Comparison of ENCODE assay signal across 16 cellular contexts in the genomic region with DNA sequence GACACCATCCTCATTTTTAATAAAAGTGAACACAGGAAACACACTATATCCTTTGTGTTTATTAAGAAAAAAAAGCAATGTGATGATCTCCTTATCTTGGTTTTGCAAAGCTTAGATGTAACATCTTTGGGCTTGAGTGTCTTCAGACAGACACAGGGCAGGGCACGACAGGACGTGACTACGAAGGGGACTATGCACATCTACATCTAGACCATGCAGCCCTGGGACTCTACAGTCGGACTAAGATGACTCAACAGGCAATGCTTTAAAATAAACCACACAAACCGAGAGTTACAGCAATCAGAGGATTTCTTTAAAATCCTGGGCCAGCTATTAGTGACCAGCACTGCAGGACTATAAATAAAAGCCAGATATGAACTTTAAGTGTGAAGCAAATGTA. TPM values are rescaled to one million over a fixed set of nuclear protein-coding genes. Genes with fewer than 3 reads are reported as not detected.
DNase-seq lines count a peak whose midpoint lies in the region; ATAC-seq, FAIRE-seq and TF ChIP-seq lines count a peak whose summit lies in the region.
"Had no signal": no experiment of that assay in that cellular context is flagged by ENCODE, and none has a peak within 500 bp of the region (broad histone marks: within the 10 kb centered on the region; RNA-seq: fewer than 3 reads in every experiment).

No MANE protein-coding gene starts in this region.

- H3K36me3 ChIP-seq in mammary epithelial cell (ENCODE audit: insufficient read depth, low read length): no peaks in the 10 kb centered on the region

- ATAC-seq in HG03159 (IDR thresholded peaks at IDR 0.05; ENCODE audit: unreplicated experiment) (no peak), GM18868 (IDR thresholded peaks at IDR 0.05; ENCODE audit: unreplicated experiment) (no peak)
- ATAC-seq: activated naive CD4-positive, alpha-beta T cell treated with anti-CD3 and anti-CD28 coated beads, Interleukin-2, amount 50 U/mL, for 72 hours had no signal

- BruUV-seq in mammary epithelial cell (replicated peaks; lab: Mats Ljungman, UMichigan): no TSS peak

- TF ChIP-seq CTCF in mammary epithelial cell (conservative IDR thresholded peaks at IDR 0.05 in 1 of 2, IDR thresholded peaks at IDR 0.05 in 1 of 2; ENCODE audit: extremely low read depth in 1 of 2, insufficient read depth in 1 of 2, low read depth in 1 of 2, low read length in 2 of 2) (no peak), GM10266 (IDR thresholded peaks at IDR 0.05; ENCODE audit: control insufficient read depth, insufficient read depth, low read depth, missing control alignments) (no peak)

- H3K4me1 ChIP-seq in mammary epithelial cell (ENCODE audit: insufficient read depth, low read length): peaks cover 22% of the 10 kb centered on the region

- H4K20me1 ChIP-seq in mammary epithelial cell (ENCODE audit: insufficient read depth, low read length): no peaks in the 10 kb centered on the region

- no peaks in the 10 kb centered on the region for H3K27me3 ChIP-seq in mammary epithelial cell (ENCODE audit: insufficient read depth, low read length)

- FAIRE-seq in HTR-8/SVneo (lab: Jason Lieb, UNC): no peak

- H3K9me3 ChIP-seq in mammary epithelial cell (replicated peaks; ENCODE audit: insufficient read depth, low read length): no peaks in the 10 kb centered on the region

- peak overlapping the region; percentile 28 for H3K27ac ChIP-seq in mammary epithelial cell (ENCODE audit: insufficient read depth, low read depth, low read length)

- in situ Hi-C loops in mammary epithelial cell (cut with MboI; ENCODE audit: low sequenced_read_pairs in 2 of 2): no loop called here

- intact Hi-C loops in mammary epithelial cell (cut with micrococcal nuclease): no loop called here

- H2AFZ ChIP-seq in mammary epithelial cell (ENCODE audit: low read depth, low read length): no peak overlapping the region

- H3K4me3 ChIP-seq in mammary epithelial cell (replicated peaks in 1 of 3; ENCODE audit: insufficient read depth in 1 of 3, low read depth in 2 of 3, low read length in 3 of 3): no peak overlapping the region
- H3K4me3 ChIP-seq: lung had no signal

- 32% methylated on average over 5 of the region's 5 CpGs for WGBS in mammary epithelial cell (ENCODE audit: low coverage, missing lambda C conversion rate)

- no peaks in the 10 kb centered on the region for H3K79me2 ChIP-seq in mammary epithelial cell (ENCODE audit: insufficient read depth, low read length)

- peak overlapping the region; percentile 62 for H3K4me2 ChIP-seq in mammary epithelial cell (ENCODE audit: insufficient read depth, low read depth, low read length)

- no peak overlapping the region for H3K9ac ChIP-seq in mammary epithelial cell (ENCODE audit: insufficient read depth, low read length)

- peak; percentile 80 for DNase-seq in AG20443 (ENCODE audit: low spot score)
- peak; percentile 26 for DNase-seq in HTR-8/SVneo (ENCODE audit: insufficient read length, low spot score)
- peak; percentile 74 for DNase-seq in mammary epithelial cell
- DNase-seq in kidney tubule cell (ENCODE audit: low spot score): peak; percentile 73
- DNase-seq in GM10266 (ENCODE audit: extremely low spot score): no peak
- no peak for DNase-seq in C1 segment of cervical spinal cord (lab: John Stamatoyannopoulos, UW)
- DNase-seq: activated CD8-positive, alpha-beta memory T cell treated with anti-CD3 and anti-CD28 coated beads for 24 hours; CD4-positive, CD25-positive, alpha-beta regulatory T cell; NCI-H1048; NCI-H2227 treated with DMSO at 0.1 percent for 48 hours; RPMI8226; stimulated activated CD4-positive, alpha-beta T cell treated with anti-CD3 and anti-CD28 coated beads, Interleukin-15, amount 100 ng/mL, for 24 hours had no signal

- dilution Hi-C loops in mammary epithelial cell (cut with HindIII; ENCODE audit: low sequenced_read_pairs): no loop called here

- CTCF ChIA-PET in mammary epithelial cell (lab: Charles Lee; ENCODE audit: low non-redundant PET): no interaction called here

RNA-seq across cellular contexts. Expression of a gene that starts 22.8 kb away (rescaled TPM):
- total RNA-seq in mammary epithelial cell: 10 to 100 TPM; 27.7 to 36.0 TPM
- polyA plus RNA-seq in mammary epithelial cell: 36.2 TPM
- 53.7 TPM for polyA minus RNA-seq in mammary epithelial cell

RNA-seq across cellular contexts. Expression of a gene that starts 49.3 kb away (rescaled TPM):
- total RNA-seq in mammary epithelial cell: 10 to 100 TPM in 1 of 2 donors, 1 to 10 TPM in 1; 9.4 to 10.2 TPM
- 1.8 TPM for polyA plus RNA-seq in mammary epithelial cell
- 31.2 TPM for polyA minus RNA-seq in mammary epithelial cell

Comparison
In these comparisons a context has a peak if more than half of its experiments do, and no peak if none do; other contexts are left out.
1. DNase-seq: peak in AG20443 (single experiment), HTR-8/SVneo (single experiment), mammary epithelial cell (single experiment) and kidney tubule cell (single experiment); none in GM10266 (single experiment) and C1 segment of cervical spinal cord (0 of 14).